ENCODE assay signal across 8 cellular contexts in the genomic region with DNA sequence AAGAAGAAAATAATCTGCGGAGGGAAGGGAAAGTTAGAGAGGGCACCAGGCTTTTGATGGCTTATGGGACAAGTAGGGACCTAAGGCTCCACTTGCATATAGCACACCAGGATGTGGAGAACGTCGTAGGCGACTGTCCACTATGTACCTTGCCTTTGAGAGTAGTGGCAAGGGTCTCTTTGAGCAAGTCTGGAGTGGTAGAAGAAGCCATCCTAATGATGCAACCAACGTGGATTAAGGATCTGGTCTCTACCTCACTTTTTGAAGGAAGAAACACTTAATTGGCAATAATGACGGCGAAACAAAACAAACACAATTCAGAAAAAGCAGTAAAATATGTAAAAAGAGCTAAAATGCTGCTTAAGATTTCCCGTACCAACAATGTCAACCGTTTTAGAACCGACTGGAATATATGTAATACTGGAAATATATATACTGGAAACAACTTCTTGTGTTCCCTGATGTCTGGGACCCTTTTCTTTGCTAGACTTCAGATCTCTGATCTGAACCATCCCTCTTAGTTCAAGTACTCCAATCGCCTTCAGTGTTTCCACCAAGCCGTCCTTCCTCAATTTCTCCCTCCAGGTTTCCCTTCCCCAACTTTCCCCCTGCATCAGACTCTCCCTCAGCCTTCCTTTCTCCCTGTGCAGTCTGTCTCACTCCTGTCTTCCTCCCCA. TPM values are rescaled to one million over a fixed set of nuclear protein-coding genes. Genes with fewer than 3 reads are reported as not detected.
DNase-seq lines count a peak whose midpoint lies in the region; ATAC-seq and TF ChIP-seq lines count a peak whose summit lies in the region.

No MANE protein-coding gene starts in this region.

- TF ChIP-seq CTCF in right atrium auricular region (IDR thresholded peaks at IDR 0.05) (no peak), brain microvascular endothelial cell (IDR thresholded peaks at IDR 0.05; ENCODE audit: low read depth, low read length, missing control alignments) (no peak), GM10248 (IDR thresholded peaks at IDR 0.05; ENCODE audit: control extremely low read depth, extremely low read depth, low read depth, missing control alignments) (no peak)

- WGBS in mesendoderm (ENCODE audit: extremely low coverage, insufficient coverage, low lambda C conversion rate) = no CpG with 5 or more reads among the region's 12 CpGs

- H3K36me3 ChIP-seq in right atrium auricular region (no peaks in the 10 kb centered on the region), brain microvascular endothelial cell (replicated peaks) (no peaks in the 10 kb centered on the region), mesendoderm (ENCODE audit: control insufficient read depth, insufficient read depth, low read length) (peaks cover 3% of the 10 kb centered on the region)

- peak overlapping the region; percentile 77 for H3K9ac ChIP-seq in mesendoderm (ENCODE audit: low read length)

- H3K4me2 ChIP-seq in mesendoderm (ENCODE audit: low read length) = peak overlapping the region; percentile 48

- peak overlapping the region; percentile 34 for H2BK120ac ChIP-seq in mesendoderm (ENCODE audit: low read depth, low read length)

- CTCF ChIA-PET in GM10248 (lab: Yijun Ruan, JAX) = interaction anchor here (0.6 to 1.8 kb wide), 4 partner anchors 9 to 96 kb away, joined by 3 to 8 read pairs (median 4); partner anchors contain the start of gene KPNA6

- intact Hi-C loops in Right ventricle myocardium superior (cut with DNase I) = no loop called here

- peak overlapping the region; percentile 39 for H2BK5ac ChIP-seq in mesendoderm (ENCODE audit: low read length)

- H3K27ac ChIP-seq in right atrium auricular region (peak overlapping the region; percentile 99 to 100), brain microvascular endothelial cell (peak overlapping the region; percentile 89), mesendoderm (ENCODE audit: low read depth, low read length) (peak overlapping the region; percentile 78)

- POLR2A ChIA-PET in GM10248 (lab: Yijun Ruan, JAX) = interaction anchor here (0.6 to 1.0 kb wide), 7 partner anchors 8 to 323 kb away, joined by 3 to 7 read pairs (median 3); partner anchors contain the start of gene MARCKSL1

- no peaks in the 10 kb centered on the region for H3K9me3 ChIP-seq in right atrium auricular region

- H3K4me1 ChIP-seq in right atrium auricular region (peaks cover 0 to 31% of the 10 kb centered on the region in 2 donors), mesendoderm (ENCODE audit: control insufficient read depth, low read depth, low read length) (peaks cover 3% of the 10 kb centered on the region)

- ATAC-seq in Right ventricle myocardium superior (ENCODE audit: poor library complexity) (no peak), GM18519 (IDR thresholded peaks at IDR 0.05; ENCODE audit: low FRiP score, unreplicated experiment) (no peak)

- DNase-seq in right atrium auricular region (ENCODE audit: low spot score) = no peak
- no peak for DNase-seq in Right ventricle myocardium superior
- DNase-seq in brain microvascular endothelial cell = no peak
- DNase-seq in mesendoderm = peak; percentile 44
- no peak for DNase-seq in GM10248 (ENCODE audit: extremely low spot score)
- no peak for DNase-seq in foreskin melanocyte
- DNase-seq in SIG-M5 treated with dmso at 0.1 percent for 504 hours (lab: John Stamatoyannopoulos, UW; ENCODE audit: unreplicated experiment) = no peak

- in situ Hi-C loops in brain microvascular endothelial cell (cut with HindIII; ENCODE audit: low pct_ligation_motif_present, low sequenced_read_pairs) = no loop called here

- H3K56ac ChIP-seq in mesendoderm (ENCODE audit: low read length) = peak overlapping the region; percentile 89

- no peak overlapping the region for H3K23ac ChIP-seq in mesendoderm (ENCODE audit: low read length)

- H4K5ac ChIP-seq in mesendoderm (ENCODE audit: low read length) = peak overlapping the region; percentile 64

- H3K4ac ChIP-seq in mesendoderm (ENCODE audit: low read depth, low read length) = peak overlapping the region; percentile 83

- H3K27me3 ChIP-seq in right atrium auricular region (no peaks in the 10 kb centered on the region), brain microvascular endothelial cell (replicated peaks) (no peaks in the 10 kb centered on the region), mesendoderm (ENCODE audit: insufficient read depth, low read length, poor library complexity) (no peaks in the 10 kb centered on the region)

- H2BK15ac ChIP-seq in mesendoderm (replicated peaks; ENCODE audit: low read depth) = no peak overlapping the region

- H3K79me2 ChIP-seq in mesendoderm (ENCODE audit: control insufficient read depth, insufficient read depth, low read length) = peaks cover 39% of the 10 kb centered on the region

- peak overlapping the region; percentile 88 for H4K8ac ChIP-seq in mesendoderm (ENCODE audit: low read depth, low read length)

- H3K18ac ChIP-seq in mesendoderm (ENCODE audit: low read length) = peak overlapping the region; percentile 77

- H3K4me3 ChIP-seq in right atrium auricular region = peak overlapping the region; percentile 95 to 99
- H3K4me3 ChIP-seq in brain microvascular endothelial cell (ENCODE audit: low read depth, low read length) = peak overlapping the region; percentile 98
- peak overlapping the region; percentile 32 for H3K4me3 ChIP-seq in mesendoderm (ENCODE audit: low read length)

- no peaks in the 10 kb centered on the region for H3K79me1 ChIP-seq in mesendoderm (ENCODE audit: low read length)

- H2AK5ac ChIP-seq in mesendoderm (ENCODE audit: low read length) = no peak overlapping the region

RNA-seq across cellular contexts. Expression of gene KHDRBS1, which starts 0.8 kb away (rescaled TPM):
- total RNA-seq in right atrium auricular region (10 to 100 TPM; 44.5 to 47.2 TPM), Right ventricle myocardium superior (51.0 TPM)
- 245 TPM for polyA plus RNA-seq in mesendoderm (2013, experiment 1 of 2)
- 252 TPM for polyA plus RNA-seq in mesendoderm (2013, experiment 2 of 2)

RNA-seq across cellular contexts. Expression of gene TMEM39B, which starts 59.9 kb away (rescaled TPM):
- total RNA-seq in right atrium auricular region (1 to 10 TPM; 3.2 to 5.0 TPM), Right ventricle myocardium superior (6.1 TPM)
- 22.1 TPM for polyA plus RNA-seq in mesendoderm (2013, experiment 1 of 2)
- 20.5 TPM for polyA plus RNA-seq in mesendoderm (2013, experiment 2 of 2)

Comparison
In these comparisons a context has a peak if more than half of its experiments do, and no peak if none do; other contexts are left out.
1. H3K4me3 ChIP-seq: peak in every context shown above with its lines; median percentile 98 in brain microvascular endothelial cell; 97 in right atrium auricular region; 32 in mesendoderm.